23 cellular contexts compared by ENCODE assay signal in genomic region chrX:14003876-14004425, GRCh38.
"Had no signal": no experiment of that assay in that cellular context is flagged by ENCODE, and none has a peak within 500 bp of the region (broad histone marks: within the 10 kb centered on the region; RNA-seq: fewer than 3 reads in every experiment).

No MANE protein-coding gene starts in this region.

- H3K4me3 Mint-ChIP-seq: dendritic cell treated with granulocyte-macrophage colony-stimulating factor and Interleukin-4, amounts not matched to agents 40 ng/mL and 50 ng/mL, for 4 days; immature natural killer cell; memory B cell; mesothelial cell of epicardium; natural killer cell; neural crest cell; stimulated activated naive CD8-positive, alpha-beta T cell treated with anti-CD3 and anti-CD28 coated beads, Interleukin-15, Interleukin-2, amounts not matched to agents 100 ng/mL and 50 ng/mL, for 24 hours had no signal

- H3K27ac ChIP-seq: esophagus squamous epithelium, gastroesophageal sphincter, left lung, lower lobe of right lung, ovary, testis, tibial nerve, upper lobe of right lung, vagina had no signal

- H3K9me3 ChIP-seq: esophagus squamous epithelium, gastroesophageal sphincter, left lung, lower lobe of right lung, ovary, testis, tibial nerve, upper lobe of right lung, vagina had no signal

- H3K9me3 Mint-ChIP-seq: dendritic cell treated with granulocyte-macrophage colony-stimulating factor and Interleukin-4, amounts not matched to agents 40 ng/mL and 50 ng/mL, for 4 days; immature natural killer cell; natural killer cell; stimulated activated naive CD8-positive, alpha-beta T cell treated with anti-CD3 and anti-CD28 coated beads, Interleukin-15, Interleukin-2, amounts not matched to agents 100 ng/mL and 50 ng/mL, for 24 hours had no signal

- H3K27me3 ChIP-seq: esophagus squamous epithelium, gastroesophageal sphincter, left lung, ovary, testis, tibial nerve, upper lobe of right lung, vagina had no signal

- H3K4me1 ChIP-seq: esophagus squamous epithelium, gastroesophageal sphincter, left lung, lower lobe of right lung, testis, tibial nerve, upper lobe of right lung, vagina had no signal

- H3K27me3 Mint-ChIP-seq: dendritic cell treated with granulocyte-macrophage colony-stimulating factor and Interleukin-4, amounts not matched to agents 40 ng/mL and 50 ng/mL, for 4 days; memory B cell; stimulated activated naive CD8-positive, alpha-beta T cell treated with anti-CD3 and anti-CD28 coated beads, Interleukin-15, Interleukin-2, amounts not matched to agents 100 ng/mL and 50 ng/mL, for 24 hours had no signal

- H3K36me3 Mint-ChIP-seq: natural killer cell had no signal

- FAIRE-seq: keratinocyte, small intestine had no signal

- H3K4me3 ChIP-seq: esophagus squamous epithelium, gastroesophageal sphincter, left lung, lower lobe of right lung, ovary, testis, tibial nerve, upper lobe of right lung, vagina had no signal

- H3K36me3 ChIP-seq: ovary had no signal

- ATAC-seq: gastroesophageal sphincter, natural killer cell, right cardiac atrium, upper lobe of right lung had no signal

- H3K4me1 Mint-ChIP-seq: immature natural killer cell, memory B cell, mesothelial cell of epicardium, natural killer cell, neural crest cell had no signal

- DNase-seq: esophagus squamous epithelium; foreskin fibroblast; glutamatergic neuron; immature natural killer cell; left lung; lower lobe of right lung; natural killer cell; ovary; right cardiac atrium; small intestine; stimulated activated CD4-positive, alpha-beta T cell treated with anti-CD3 and anti-CD28 coated beads, Interleukin-12 subunit alpha, Interleukin-12 subunit beta, amount 100 ng/mL, for 4 hours; stimulated activated CD4-positive, alpha-beta T cell treated with anti-CD3 and anti-CD28 coated beads, Interleukin-2, amount 100 ng/mL, for 48 hours; testis; upper lobe of right lung had no signal

- H3K27ac Mint-ChIP-seq: dendritic cell treated with granulocyte-macrophage colony-stimulating factor and Interleukin-4, amounts not matched to agents 40 ng/mL and 50 ng/mL, for 4 days; immature natural killer cell; memory B cell; mesothelial cell of epicardium; natural killer cell; stimulated activated naive CD8-positive, alpha-beta T cell treated with anti-CD3 and anti-CD28 coated beads, Interleukin-15, Interleukin-2, amounts not matched to agents 100 ng/mL and 50 ng/mL, for 24 hours had no signal
